In the genomic region with DNA sequence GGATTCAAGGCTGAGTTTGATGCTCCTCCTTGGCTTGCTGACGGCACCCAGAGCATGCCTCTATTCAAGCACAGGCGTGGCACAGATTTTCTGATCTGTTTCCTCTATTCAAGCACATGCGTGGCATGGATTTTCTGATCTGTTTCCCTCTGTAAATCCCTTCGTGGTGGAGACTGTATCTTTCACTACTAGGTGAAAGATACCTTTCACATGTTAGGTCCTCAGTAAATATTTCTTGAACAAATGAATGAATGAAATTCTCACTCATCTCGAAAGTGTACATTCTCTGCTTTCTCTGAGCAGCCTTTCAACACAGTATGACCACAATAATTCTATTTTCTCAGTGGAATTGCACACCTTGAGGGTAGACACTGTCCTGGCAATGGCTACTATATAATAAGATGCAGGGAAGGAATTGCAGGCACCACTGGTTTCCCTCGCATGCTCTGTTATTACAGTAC, we compare ENCODE assay signal across 17 cellular contexts.
DNase-seq lines count a peak whose midpoint lies in the region; ATAC-seq and FAIRE-seq lines count a peak whose summit lies in the region.
"Had no signal": no experiment of that assay in that cellular context is flagged by ENCODE, and none has a peak within 500 bp of the region (broad histone marks: within the 10 kb centered on the region; RNA-seq: fewer than 3 reads in every experiment).

No MANE protein-coding gene starts in this region.

- no peaks in the 10 kb centered on the region for H3K36me3 Mint-ChIP-seq in naive B cell

- peak overlapping the region; percentile 67 to 99 (median 97) for H3K27ac Mint-ChIP-seq in naive B cell
- H3K27ac Mint-ChIP-seq: activated T-helper 17 cell treated with anti-CD3 and anti-CD28 coated beads, Interleukin-2, amount 50 U/mL, for 72 hours; CD4-positive, alpha-beta T cell; T-helper 1 cell treated with Interleukin-12 subunit alpha and Interleukin-12 subunit beta and Interleukin-4 antibody, amounts not matched to agents 30 μg/mL and 1 μg/mL, for 36 hours had no signal

- no peak for FAIRE-seq in small intestine (lab: Jason Lieb, UNC)

- no peaks in the 10 kb centered on the region for H3K9me3 Mint-ChIP-seq in naive B cell
- H3K9me3 Mint-ChIP-seq: activated T-helper 17 cell treated with anti-CD3 and anti-CD28 coated beads, Interleukin-2, amount 50 U/mL, for 72 hours; CD4-positive, alpha-beta T cell; T-helper 1 cell treated with Interleukin-12 subunit alpha and Interleukin-12 subunit beta and Interleukin-4 antibody, amounts not matched to agents 30 μg/mL and 1 μg/mL, for 36 hours had no signal

- H3K4me1 ChIP-seq in small intestine (ENCODE audit: control insufficient read depth in 2 of 2, insufficient read depth in 1 of 2, low read depth in 1 of 2, low read length in 1 of 2), result no peaks in the 10 kb centered on the region
- H3K4me1 ChIP-seq: tibial nerve had no signal

- ATAC-seq in GM19035 (IDR thresholded peaks at IDR 0.05; ENCODE audit: unreplicated experiment) (peak; percentile 18), HG02571 (IDR thresholded peaks at IDR 0.05; ENCODE audit: unreplicated experiment) (peak; percentile 13), HG03159 (IDR thresholded peaks at IDR 0.05; ENCODE audit: unreplicated experiment) (peak; percentile 17), naive B cell (ENCODE audit: low read depth in 2 of 2) (peak; percentile 23 to 31)
- ATAC-seq: activated T-helper 17 cell treated with anti-CD3 and anti-CD28 coated beads, Interleukin-2, amount 50 U/mL, for 72 hours had no signal

- no peak for DNase-seq in naive B cell
- no peak for DNase-seq in NCI-H774 (lab: John Stamatoyannopoulos, UW)
- no peak for DNase-seq in small intestine
- no peak for DNase-seq in NCI-H1105 (lab: John Stamatoyannopoulos, UW)
- DNase-seq in KBM-7, result no peak
- DNase-seq: aorta; CD4-positive, alpha-beta T cell; dermis blood vessel endothelial cell; PC-9; spleen had no signal

- H3K27me3 Mint-ChIP-seq in naive B cell, result peaks cover 14 to 24% (median 21%) of the 10 kb centered on the region in 3 donors

- H3K4me3 Mint-ChIP-seq in naive B cell, result peak overlapping the region; percentile 18 to 81 (median 50)
- H3K4me3 Mint-ChIP-seq: activated T-helper 17 cell treated with anti-CD3 and anti-CD28 coated beads, Interleukin-2, amount 50 U/mL, for 72 hours; CD4-positive, alpha-beta T cell; T-helper 1 cell treated with Interleukin-12 subunit alpha and Interleukin-12 subunit beta and Interleukin-4 antibody, amounts not matched to agents 30 μg/mL and 1 μg/mL, for 36 hours had no signal

- no peak overlapping the region for H3K27ac ChIP-seq in small intestine (ENCODE audit: low read depth in 1 of 2, low read length in 1 of 2)
- H3K27ac ChIP-seq: PC-9, tibial nerve had no signal

- no peak overlapping the region for H3K4me3 ChIP-seq in small intestine (ENCODE audit: low read depth in 1 of 2, low read length in 2 of 2)
- H3K4me3 ChIP-seq: lung, PC-9, spleen, tibial nerve had no signal

- H3K4me1 Mint-ChIP-seq in naive B cell, result peaks cover 34 to 54% (median 42%) of the 10 kb centered on the region in 3 donors
- H3K4me1 Mint-ChIP-seq: activated T-helper 17 cell treated with anti-CD3 and anti-CD28 coated beads, Interleukin-2, amount 50 U/mL, for 72 hours had no signal

- no peaks in the 10 kb centered on the region for H3K9me3 ChIP-seq in small intestine (ENCODE audit: control insufficient read depth, low read depth)
- H3K9me3 ChIP-seq: spleen, tibial nerve had no signal

- in situ Hi-C loops in KBM-7 (cut with MboI; ENCODE audit: low pct_unique_long_range_greater_than_20kb, low sequenced_read_pairs), result no loop called here

- no peaks in the 10 kb centered on the region for H3K36me3 ChIP-seq in small intestine (ENCODE audit: control insufficient read depth in 2 of 2, insufficient read depth in 2 of 2, low read length in 2 of 2)
- H3K36me3 ChIP-seq: spleen, tibial nerve had no signal

- WGBS in small intestine, 3 donors, result 61 to 74% (median 69%) methylated on average over 6 of the region's 6 CpGs

- H3K27me3 ChIP-seq in small intestine (ENCODE audit: control insufficient read depth in 2 of 2, insufficient read depth in 2 of 2, low read length in 2 of 2), result no peaks in the 10 kb centered on the region
- H3K27me3 ChIP-seq: tibial nerve had no signal
